In the genomic region with DNA sequence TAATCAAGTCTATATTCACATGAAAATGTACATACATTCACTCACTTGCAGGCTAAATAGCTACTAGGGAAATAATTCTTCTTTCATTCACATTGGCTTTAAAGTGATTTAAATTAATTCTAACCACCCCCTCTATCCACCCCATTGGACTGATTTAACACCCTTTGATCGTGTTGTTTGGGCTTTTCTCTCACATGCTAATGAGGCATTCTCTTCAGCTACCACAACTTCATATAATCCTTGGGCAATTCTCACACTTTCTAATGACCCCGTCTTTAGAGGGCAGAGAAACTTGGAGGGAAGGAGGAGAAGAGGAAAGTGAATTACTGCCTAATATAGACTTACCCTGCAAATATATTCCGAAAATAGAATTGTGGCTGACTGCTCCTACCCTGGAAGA, we compare ENCODE assay signal across 16 cellular contexts.
"Had no signal": no experiment of that assay in that cellular context is flagged by ENCODE, and none has a peak within 500 bp of the region (broad histone marks: within the 10 kb centered on the region; RNA-seq: fewer than 3 reads in every experiment).

No MANE protein-coding gene starts in this region.

- ATAC-seq: activated naive CD4-positive, alpha-beta T cell treated with anti-CD3 and anti-CD28 coated beads, Interleukin-2, amount 50 U/mL, for 72 hours; activated naive CD8-positive, alpha-beta T cell treated with anti-CD3 and anti-CD28 coated beads, Interleukin-2, amount 50 U/mL, for 24 hours; activated T-cell treated with anti-CD3 and anti-CD28 coated beads, Interleukin-2, amount 50 U/mL, for 4 hours; PC-3 had no signal

- DNase-seq: activated B cell treated with CpG ODN at 0.5 μM for 24 hours; activated CD4-positive, alpha-beta memory T cell treated with anti-CD3 and anti-CD28 coated beads for 36 hours; activated CD4-positive, alpha-beta T cell treated with anti-CD3 and anti-CD28 coated beads for 1 hour; activated CD4-positive, alpha-beta T cell treated with anti-CD3 and anti-CD28 coated beads, Interleukin-2, amount 10 ng/mL, durations not matched to agents 7 days and 5 days; activated CD8-positive, alpha-beta memory T cell treated with anti-CD3 and anti-CD28 coated beads for 24 hours; activated effector memory CD4-positive, alpha-beta T cell treated with anti-CD3 and anti-CD28 coated beads, Interleukin-2, amount 50 U/mL, for 16 hours; activated naive CD4-positive, alpha-beta T cell treated with Interleukin-2 at 50 U/mL for 16 hours; activated naive CD8-positive, alpha-beta T cell treated with anti-CD3 and anti-CD28 coated beads, Interleukin-2, amount 50 U/mL, for 24 hours; activated T-cell treated with anti-CD3 and anti-CD28 coated beads, Interleukin-2, amount 50 U/mL, for 4 hours; amniotic stem cell; IMR-90; KBM-7; NCI-H2029; NCI-H524; PC-3 had no signal
